In genomic region chr20:3614509-3614908, GRCh38 we compare ENCODE assay signal across 1 cellular context.
A peak's percentile ranks its signal among the peaks of the same experiment; 100 is the strongest.
TF ChIP-seq lines count a peak whose summit lies in the region.

No MANE protein-coding gene starts in this region.

TF ChIP-seq in GM12878, 131 proteins besides CTCF, POLR2A, EP300 and RAD21:
- no peak for TF ChIP-seq TAF1 (IDR thresholded peaks at IDR 0.05; ENCODE audit: borderline replicate concordance, low read depth, low read length)
- TF ChIP-seq BHLHE40 (IDR thresholded peaks at IDR 0.05; ENCODE audit: borderline replicate concordance in 1 of 2, low read depth in 2 of 2, low read length in 1 of 2): no peak
- 0 out of 4 replicates have a peak, but pooled peaks of 1 of the 2 experiments have one; percentile 36 for TF ChIP-seq ETV6 (conservative IDR thresholded peaks at IDR 0.05 in 1 of 2, IDR thresholded peaks at IDR 0.05 in 1 of 2; ENCODE audit: borderline replicate concordance in 1 of 2, low read depth in 1 of 2)
- TF ChIP-seq, protein P1, sequence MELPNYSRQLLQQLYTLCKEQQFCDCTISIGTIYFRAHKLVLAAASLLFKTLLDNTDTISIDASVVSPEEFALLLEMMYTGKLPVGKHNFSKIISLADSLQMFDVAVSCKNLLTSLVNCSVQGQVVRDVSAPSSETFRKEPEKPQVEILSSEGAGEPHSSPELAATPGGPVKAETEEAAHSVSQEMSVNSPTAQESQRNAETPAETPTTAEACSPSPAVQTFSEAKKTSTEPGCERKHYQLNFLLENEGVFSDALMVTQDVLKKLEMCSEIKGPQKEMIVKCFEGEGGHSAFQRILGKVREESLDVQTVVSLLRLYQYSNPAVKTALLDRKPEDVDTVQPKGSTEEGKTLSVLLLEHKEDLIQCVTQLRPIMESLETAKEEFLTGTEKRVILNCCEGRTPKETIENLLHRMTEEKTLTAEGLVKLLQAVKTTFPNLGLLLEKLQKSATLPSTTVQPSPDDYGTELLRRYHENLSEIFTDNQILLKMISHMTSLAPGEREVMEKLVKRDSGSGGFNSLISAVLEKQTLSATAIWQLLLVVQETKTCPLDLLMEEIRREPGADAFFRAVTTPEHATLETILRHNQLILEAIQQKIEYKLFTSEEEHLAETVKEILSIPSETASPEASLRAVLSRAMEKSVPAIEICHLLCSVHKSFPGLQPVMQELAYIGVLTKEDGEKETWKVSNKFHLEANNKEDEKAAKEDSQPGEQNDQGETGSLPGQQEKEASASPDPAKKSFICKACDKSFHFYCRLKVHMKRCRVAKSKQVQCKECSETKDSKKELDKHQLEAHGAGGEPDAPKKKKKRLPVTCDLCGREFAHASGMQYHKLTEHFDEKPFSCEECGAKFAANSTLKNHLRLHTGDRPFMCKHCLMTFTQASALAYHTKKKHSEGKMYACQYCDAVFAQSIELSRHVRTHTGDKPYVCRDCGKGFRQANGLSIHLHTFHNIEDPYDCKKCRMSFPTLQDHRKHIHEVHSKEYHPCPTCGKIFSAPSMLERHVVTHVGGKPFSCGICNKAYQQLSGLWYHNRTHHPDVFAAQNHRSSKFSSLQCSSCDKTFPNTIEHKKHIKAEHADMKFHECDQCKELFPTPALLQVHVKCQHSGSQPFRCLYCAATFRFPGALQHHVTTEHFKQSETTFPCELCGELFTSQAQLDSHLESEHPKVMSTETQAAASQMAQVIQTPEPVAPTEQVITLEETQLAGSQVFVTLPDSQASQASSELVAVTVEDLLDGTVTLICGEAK (IDR thresholded peaks at IDR 0.05; ENCODE audit: borderline replicate concordance): peak; percentile 18; the same call in 1 of the 2 replicates
